Comparison of ENCODE assay signal across 11 cellular contexts in the genomic region with DNA sequence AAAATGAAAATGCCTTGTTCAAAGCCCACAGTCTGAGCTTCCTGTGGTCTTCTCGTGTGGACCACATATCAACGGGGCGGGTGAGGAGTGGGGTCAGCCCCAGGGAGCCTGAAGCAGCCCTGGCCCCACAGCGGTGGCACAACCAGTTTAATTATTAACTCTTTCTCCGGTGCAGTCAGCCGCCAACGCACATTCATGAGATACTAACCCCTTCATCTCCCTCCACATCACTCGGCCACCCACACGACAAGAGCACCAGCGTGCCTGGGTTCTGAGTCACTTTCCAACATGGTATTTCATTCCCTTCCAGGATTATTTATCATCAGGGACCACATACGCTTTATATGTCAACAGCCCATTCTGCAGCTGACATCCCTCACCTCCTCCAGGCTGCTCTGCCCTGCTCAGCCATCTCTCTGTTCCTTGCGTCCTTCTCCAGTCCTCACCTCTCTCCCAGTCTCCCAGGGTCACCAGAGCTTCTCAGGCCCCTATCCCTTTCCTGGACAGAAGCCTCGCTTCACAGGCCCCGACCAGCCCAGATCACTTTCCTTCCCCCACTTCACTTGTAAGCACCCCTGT. TPM values are rescaled to one million over a fixed set of nuclear protein-coding genes. Genes with fewer than 3 reads are reported as not detected.
A peak's percentile ranks its signal among the peaks of the same experiment; 100 is the strongest.
DNase-seq lines count a peak whose midpoint lies in the region; ATAC-seq and TF ChIP-seq lines count a peak whose summit lies in the region.
"Had no signal": no experiment of that assay in that cellular context is flagged by ENCODE, and none has a peak within 500 bp of the region (broad histone marks: within the 10 kb centered on the region; RNA-seq: fewer than 3 reads in every experiment).

No MANE protein-coding gene starts in this region.

- H3K27ac ChIP-seq in 22Rv1 (peak overlapping the region; percentile 50), prostate gland (no peak overlapping the region)

- WGBS in prostate gland, result 48% methylated on average over 14 of the region's 14 CpGs

- no peak for TF ChIP-seq POLR2A in prostate gland (IDR thresholded peaks at IDR 0.05)

- no peaks in the 10 kb centered on the region for H3K27me3 ChIP-seq in prostate gland (replicated peaks; ENCODE audit: insufficient read depth)

- ATAC-seq in GM19463 (IDR thresholded peaks at IDR 0.05; ENCODE audit: unreplicated experiment) (peak; percentile 73), left colon (peak; percentile 42)

- no peaks in the 10 kb centered on the region for H3K4me1 ChIP-seq in prostate gland (replicated peaks)

- DNase-seq in amniotic stem cell (lab: John Stamatoyannopoulos, UW) (peak; percentile 22), left colon (peak in 1 of 2 donors; percentile 16), prostate gland (ENCODE audit: low spot score) (no peak), SK-N-DZ (ENCODE audit: low spot score) (no peak), middle frontal gyrus (ENCODE audit: extremely low spot score, low spot score) (no peak), MV-4-11 (lab: John Stamatoyannopoulos, UW) (no peak)
- DNase-seq: CD4-positive, CD25-positive, alpha-beta regulatory T cell; hypothalamus; T-helper 1 cell had no signal

- no peaks in the 10 kb centered on the region for H3K9me3 ChIP-seq in prostate gland

- H3K36me3 ChIP-seq in prostate gland, result no peaks in the 10 kb centered on the region

- H3K4me3 ChIP-seq in prostate gland, result no peak overlapping the region

- intact Hi-C loops in left colon (cut with DNase I, micrococcal nuclease), result no loop called here
- intact Hi-C loops in prostate gland (cut with DNase I), result no loop called here

- no peak for TF ChIP-seq CTCF in 22Rv1 (IDR thresholded peaks at IDR 0.05)
- TF ChIP-seq CTCF in prostate gland (IDR thresholded peaks at IDR 0.05), result no peak

RNA-seq across cellular contexts. Expression of gene ID2, which starts 48.0 kb away (rescaled TPM):
- 100 to 1,000 TPM; 145 to 183 TPM for total RNA-seq in left colon
- total RNA-seq in prostate gland, result 100 to 1,000 TPM; 172 to 238 TPM
- 202 TPM in 2 replicates for polyA plus RNA-seq in SK-N-DZ (2014; cell fraction: cytosol; rRNA removed)
- polyA plus RNA-seq in SK-N-DZ (2014; cell fraction: nucleus; rRNA removed), result 178 and 310 TPM in 2 replicates
